In the genomic region with DNA sequence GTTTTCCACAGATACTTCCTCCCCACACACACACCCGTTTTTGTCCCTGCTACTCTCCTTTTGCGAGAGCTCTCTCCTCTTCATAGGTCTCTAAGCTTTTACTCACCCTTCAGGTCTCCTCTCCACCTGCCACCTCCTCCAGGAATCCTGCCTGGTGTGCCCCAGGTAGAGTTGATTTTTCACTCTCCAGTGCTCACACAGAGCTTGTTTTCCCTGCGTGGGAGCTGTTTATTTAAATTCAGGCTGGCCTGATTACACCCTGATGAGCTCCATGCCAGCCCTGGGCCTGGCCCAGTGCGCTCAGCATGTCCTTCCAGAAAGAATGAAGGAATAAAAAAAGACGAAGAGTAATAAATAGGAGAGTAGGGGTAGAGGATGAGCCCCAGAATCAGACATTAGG, we compare ENCODE assay signal across 16 cellular contexts. TPM values are rescaled to one million over a fixed set of nuclear protein-coding genes. Genes with fewer than 3 reads are reported as not detected.
DNase-seq lines count a peak whose midpoint lies in the region; ATAC-seq, FAIRE-seq and TF ChIP-seq lines count a peak whose summit lies in the region.
"Had no signal": no experiment of that assay in that cellular context is flagged by ENCODE, and none has a peak within 500 bp of the region (broad histone marks: within the 10 kb centered on the region; RNA-seq: fewer than 3 reads in every experiment).

No MANE protein-coding gene starts in this region.

- peaks cover 12 to 14% of the 10 kb centered on the region in 2 donors for H3K4me1 Mint-ChIP-seq in natural killer cell treated with Interleukin-12 subunit alpha and Interleukin-12 subunit beta and Interleukin-15 and Interleukin-18, amount 100 ng/mL, for 72 hours (ENCODE audit: low read depth in 2 of 2)

- no peak for DNase-seq in GM23248
- no peak for DNase-seq in brain microvascular endothelial cell
- DNase-seq in kidney: peak; percentile 18
- no peak for DNase-seq in natural killer cell treated with Interleukin-12 subunit alpha and Interleukin-12 subunit beta and Interleukin-15 and Interleukin-18, amount 100 ng/mL, for 72 hours (ENCODE audit: low spot score)
- DNase-seq in dermis blood vessel endothelial cell: no peak
- DNase-seq in stimulated activated CD4-positive, alpha-beta T cell treated with anti-CD3 and anti-CD28 coated beads, Interleukin-2, amount 100 ng/mL, for 24 hours: no peak
- DNase-seq: activated CD4-positive, alpha-beta T cell treated with anti-CD3 and anti-CD28 coated beads for 48 hours; BE2C; NCI-H1694 had no signal

- no peaks in the 10 kb centered on the region for H3K36me3 Mint-ChIP-seq in natural killer cell treated with Interleukin-12 subunit alpha and Interleukin-12 subunit beta and Interleukin-15 and Interleukin-18, amount 100 ng/mL, for 72 hours

- intact Hi-C loops in kidney (cut with DNase I): no loop called here

- no peak for ATAC-seq in HG03196 (IDR thresholded peaks at IDR 0.05; ENCODE audit: unreplicated experiment)
- ATAC-seq in natural killer cell treated with Interleukin-12 subunit alpha and Interleukin-12 subunit beta and Interleukin-15 and Interleukin-18, amount 100 ng/mL, for 72 hours: no peak

- peak overlapping the region; percentile 68 for H3K9ac ChIP-seq in GM23248
- H3K9ac ChIP-seq in kidney (ENCODE audit: low read length in 2 of 2): no peak overlapping the region

- H3F3A ChIP-seq in GM23248 (ENCODE audit: insufficient read depth): 0 out of 2 replicates have a peak, but pooled peaks cover 8% of the 10 kb centered on the region

- WGBS in GM23248 (ENCODE audit: low coverage in 1 of 2, low lambda C conversion rate in 2 of 2, missing lambda C conversion rate in 2 of 2), 2 experiments: 82 to 83% methylated on average over 5 of the region's 5 CpGs

- H3K9me3 ChIP-seq in GM23248 (ENCODE audit: low read depth) (no peaks in the 10 kb centered on the region), kidney (ENCODE audit: control insufficient read depth in 1 of 2, low read length in 2 of 2) (no peaks in the 10 kb centered on the region)
- H3K9me3 ChIP-seq: BE2C had no signal

- FAIRE-seq in kidney (lab: Jason Lieb, UNC): no peak

- H3K4me1 ChIP-seq in GM23248 (ENCODE audit: insufficient read depth) (peaks cover 10% of the 10 kb centered on the region), kidney (ENCODE audit: control insufficient read depth in 1 of 2, insufficient read depth in 1 of 2, low read depth in 1 of 2, low read length in 2 of 2) (peaks cover 10 to 15% of the 10 kb centered on the region in 2 donors)

- in situ Hi-C loops in GM23248 (cut with MboI): no loop called here
- in situ Hi-C loops in brain microvascular endothelial cell (cut with HindIII; ENCODE audit: low pct_ligation_motif_present, low sequenced_read_pairs): no loop called here

- H3K27ac Mint-ChIP-seq in natural killer cell treated with Interleukin-12 subunit alpha and Interleukin-12 subunit beta and Interleukin-15 and Interleukin-18, amount 100 ng/mL, for 72 hours: no peak overlapping the region

- H3K4me2 ChIP-seq in GM23248 (ENCODE audit: unreplicated experiment): peak overlapping the region; percentile 56

- H3K4me3 ChIP-seq in GM23248 (peak overlapping the region; percentile 20; the same call in 1 of the 2 replicates), brain microvascular endothelial cell (ENCODE audit: low read depth, low read length) (no peak overlapping the region), kidney (ENCODE audit: low read length in 2 of 2) (no peak overlapping the region), skin epidermis (no peak overlapping the region)
- H3K4me3 ChIP-seq: coronary artery, lung had no signal

- H3K27ac ChIP-seq in GM23248 (peak overlapping the region; percentile 77), brain microvascular endothelial cell (peak overlapping the region; percentile 26), kidney (ENCODE audit: low read depth in 2 of 2, low read length in 2 of 2) (peak overlapping the region; percentile 40 to 67), skin epidermis (peak overlapping the region in 14 of 21 experiments; percentile 33 to 73 (median 52))
- H3K27ac ChIP-seq: coronary artery had no signal

- H3K27me3 Mint-ChIP-seq in natural killer cell treated with Interleukin-12 subunit alpha and Interleukin-12 subunit beta and Interleukin-15 and Interleukin-18, amount 100 ng/mL, for 72 hours: peaks cover 21 to 30% of the 10 kb centered on the region in 2 donors

- H3K79me2 ChIP-seq in GM23248 (ENCODE audit: insufficient read depth): no peaks in the 10 kb centered on the region

- H2AFZ ChIP-seq in GM23248: peak overlapping the region; percentile 37

- no peaks in the 10 kb centered on the region for H3K9me3 Mint-ChIP-seq in natural killer cell treated with Interleukin-12 subunit alpha and Interleukin-12 subunit beta and Interleukin-15 and Interleukin-18, amount 100 ng/mL, for 72 hours

- no peaks in the 10 kb centered on the region for H3K9me2 ChIP-seq in GM23248 (ENCODE audit: insufficient read depth)

- no peak overlapping the region for H3K4me3 Mint-ChIP-seq in natural killer cell treated with Interleukin-12 subunit alpha and Interleukin-12 subunit beta and Interleukin-15 and Interleukin-18, amount 100 ng/mL, for 72 hours

- TF ChIP-seq CTCF in brain microvascular endothelial cell (IDR thresholded peaks at IDR 0.05; ENCODE audit: low read depth, low read length, missing control alignments) (no peak), kidney (IDR thresholded peaks at IDR 0.05; ENCODE audit: borderline replicate concordance, extremely low read depth, insufficient read depth) (no peak)

- H3K36me3 ChIP-seq in GM23248 (ENCODE audit: low read depth): no peaks in the 10 kb centered on the region
- H3K36me3 ChIP-seq in brain microvascular endothelial cell (replicated peaks): no peaks in the 10 kb centered on the region
- no peaks in the 10 kb centered on the region for H3K36me3 ChIP-seq in kidney (ENCODE audit: control insufficient read depth in 1 of 2, insufficient read depth in 2 of 2, low read length in 2 of 2)
- H3K36me3 ChIP-seq: BE2C had no signal

- no peaks in the 10 kb centered on the region for H3K27me3 ChIP-seq in GM23248 (replicated peaks; ENCODE audit: insufficient read depth)
- no peaks in the 10 kb centered on the region for H3K27me3 ChIP-seq in brain microvascular endothelial cell (replicated peaks)
- H3K27me3 ChIP-seq: BE2C had no signal

- no peaks in the 10 kb centered on the region for H4K20me1 ChIP-seq in GM23248 (ENCODE audit: insufficient read depth)

RNA-seq across cellular contexts. Expression of a gene that starts 7.5 kb away (rescaled TPM):
- not detected in 2 replicates for total RNA-seq in GM23248 (2014; rRNA removed; shearing (Covaris generic))
- 0.06 and 0.10 TPM in 2 replicates for polyA plus RNA-seq in GM23248 (2016; fragmentation: Nextera tagmentation; extraction: Ambion mirVana)
- 342 TPM for total RNA-seq in kidney
- 82.6 TPM for polyA plus RNA-seq in kidney (ENCODE audit: insufficient read depth, low read depth, low replicate concordance)
- total RNA-seq in natural killer cell treated with Interleukin-12 subunit alpha and Interleukin-12 subunit beta and Interleukin-15 and Interleukin-18, amount 100 ng/mL, for 72 hours: not detected
- total RNA-seq in dermis blood vessel endothelial cell: 0.51 and 1.2 TPM in 2 replicates
- total RNA-seq: T-helper 2 cell treated with Interferon-gamma antibody and Interleukin-4, amounts not matched to agents 100 ng/mL and 5 ng/mL, for 36 hours had no signal

RNA-seq across cellular contexts. Expression of a gene that starts 19.1 kb away (rescaled TPM):
- total RNA-seq in GM23248 (2014; rRNA removed; shearing (Covaris generic)): 3.5 and 5.3 TPM in 2 replicates
- polyA plus RNA-seq in GM23248 (2016; fragmentation: Nextera tagmentation; extraction: Ambion mirVana) (6.0 and 6.5 TPM in 2 replicates), kidney (ENCODE audit: insufficient read depth, low read depth, low replicate concordance) (12.9 TPM)
- total RNA-seq in kidney (19.3 TPM), dermis blood vessel endothelial cell (0.70 and 3.2 TPM in 2 replicates)
- not detected for total RNA-seq in natural killer cell treated with Interleukin-12 subunit alpha and Interleukin-12 subunit beta and Interleukin-15 and Interleukin-18, amount 100 ng/mL, for 72 hours

RNA-seq across cellular contexts. Expression of a gene that starts 37.7 kb away (rescaled TPM):
- total RNA-seq in GM23248 (2014; rRNA removed; shearing (Covaris generic)): not detected in 2 replicates
- polyA plus RNA-seq in GM23248 (2016; fragmentation: Nextera tagmentation; extraction: Ambion mirVana) (not detected in 2 replicates), kidney (ENCODE audit: insufficient read depth, low read depth, low replicate concordance) (not detected)
- total RNA-seq in kidney (0.50 TPM), dermis blood vessel endothelial cell (not detected in 2 replicates)
- not detected for total RNA-seq in natural killer cell treated with Interleukin-12 subunit alpha and Interleukin-12 subunit beta and Interleukin-15 and Interleukin-18, amount 100 ng/mL, for 72 hours
- total RNA-seq: LHCN-M2; subcutaneous adipose tissue; T-helper 2 cell treated with Interferon-gamma antibody and Interleukin-4, amounts not matched to agents 100 ng/mL and 5 ng/mL, for 36 hours had no signal

RNA-seq across cellular contexts. Expression of a gene that starts 53.2 kb away (rescaled TPM):
- not detected in 2 replicates for total RNA-seq in GM23248 (2014; rRNA removed; shearing (Covaris generic))
- not detected in 2 replicates for polyA plus RNA-seq in GM23248 (2016; fragmentation: Nextera tagmentation; extraction: Ambion mirVana)
- 180 TPM for total RNA-seq in kidney
- polyA plus RNA-seq in kidney (ENCODE audit: insufficient read depth, low read depth, low replicate concordance): 76.5 TPM
- total RNA-seq in natural killer cell treated with Interleukin-12 subunit alpha and Interleukin-12 subunit beta and Interleukin-15 and Interleukin-18, amount 100 ng/mL, for 72 hours: not detected
- 1.4 and 1.5 TPM in 2 replicates for total RNA-seq in dermis blood vessel endothelial cell
- total RNA-seq: LHCN-M2; subcutaneous adipose tissue; T-helper 2 cell treated with Interferon-gamma antibody and Interleukin-4, amounts not matched to agents 100 ng/mL and 5 ng/mL, for 36 hours had no signal

Comparison
In these comparisons a context has a peak if more than half of its experiments do, and no peak if none do; other contexts are left out.
1. H3K27ac ChIP-seq: peak in every context shown above with its lines; median percentile 77 in GM23248; 54 in kidney; 52 in skin epidermis; 26 in brain microvascular endothelial cell.
2. RNA of a gene that starts 7.5 kb away (total RNA-seq): 342 TPM in kidney (single experiment); 0.51 to 1.2 TPM in dermis blood vessel endothelial cell, not detected in GM23248 and not detected in natural killer cell treated with Interleukin-12 subunit alpha and Interleukin-12 subunit beta and Interleukin-15 and Interleukin-18, amount 100 ng/mL, for 72 hours; every median in the first group is over 100 times any median in the second.